Comparison of ENCODE assay signal across 8 cellular contexts in the genomic region with DNA sequence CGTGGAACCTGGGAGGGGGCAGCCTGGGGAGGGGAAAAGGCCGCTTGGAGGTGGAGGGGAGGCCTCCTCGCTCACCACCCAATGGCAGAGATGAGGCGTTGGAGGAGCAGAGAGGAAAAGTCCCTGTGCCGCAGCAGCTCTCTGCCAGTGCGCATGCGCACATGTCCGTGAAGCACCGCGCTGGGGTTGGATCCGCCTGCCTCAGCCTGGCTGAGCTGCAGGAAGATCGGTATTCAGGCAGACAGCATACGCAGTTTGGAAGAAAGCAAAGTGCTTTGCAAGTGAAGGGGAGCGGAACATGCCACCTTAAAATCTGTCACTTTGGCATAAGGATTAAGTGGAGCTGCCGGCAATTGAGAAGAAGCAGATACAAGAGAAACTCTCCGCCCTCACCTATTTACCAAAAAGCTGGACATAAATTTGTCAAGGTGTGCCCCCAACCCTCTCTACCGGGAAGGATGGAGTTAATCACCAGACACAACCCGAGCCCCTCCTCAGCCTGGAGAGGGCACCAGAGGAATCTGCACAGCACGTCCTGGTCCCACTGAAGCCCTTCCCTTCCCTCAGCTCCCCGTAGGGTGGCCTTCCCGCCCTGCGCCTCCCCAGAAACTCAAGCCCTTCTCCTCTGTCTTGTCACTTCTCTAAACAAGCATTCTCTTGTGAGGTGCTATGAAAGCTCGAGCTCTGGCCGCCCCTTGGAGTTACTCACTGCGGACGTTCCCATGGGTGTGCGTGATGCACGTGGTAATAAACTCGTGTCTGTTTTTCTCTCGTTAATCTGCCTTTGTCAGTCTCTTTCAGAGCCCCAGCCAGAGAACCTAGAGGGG. TPM values are rescaled to one million over a fixed set of nuclear protein-coding genes. Genes with fewer than 3 reads are reported as not detected.
A peak's percentile ranks its signal among the peaks of the same experiment; 100 is the strongest.
DNase-seq lines count a peak whose midpoint lies in the region; ATAC-seq and TF ChIP-seq lines count a peak whose summit lies in the region.

No MANE protein-coding gene starts in this region.

- intact Hi-C loops in cardiac septum (cut with DNase I): loop anchor here (10.0 kb wide), 2 partner anchors 96 to 1064 kb away; partner anchors contain the start of gene DEPP1

- H3K27me3 ChIP-seq in BLaER1 treated with 17β-estradiol and CSF1 and Interleukin-3, amounts not matched to agents 10 nM and 100 nM: peaks cover 0 to 5% (median 0%) of the 10 kb centered on the region in 11 experiments; a peak in 2 of 22 replicates
- peaks cover 7% of the 10 kb centered on the region for H3K27me3 ChIP-seq in osteoblast (ENCODE audit: insufficient read depth, low read length)

- peak overlapping the region; percentile 74 to 93 (median 87) for H3K4me2 ChIP-seq in BLaER1 treated with 17β-estradiol and CSF1 and Interleukin-3, amounts not matched to agents 10 nM and 100 nM
- H3K4me2 ChIP-seq in osteoblast (ENCODE audit: insufficient read depth, low read length): peak overlapping the region; percentile 99

- no peaks in the 10 kb centered on the region for H3K79me2 ChIP-seq in osteoblast (ENCODE audit: insufficient read depth, low read length)

- H3K4me1 Mint-ChIP-seq in activated naive CD8-positive, alpha-beta T cell treated with anti-CD3 and anti-CD28 coated beads, Interleukin-2, amount 50 U/mL, for 24 hours: peaks cover 10% of the 10 kb centered on the region

- ATAC-seq in activated naive CD8-positive, alpha-beta T cell treated with anti-CD3 and anti-CD28 coated beads, Interleukin-2, amount 50 U/mL, for 24 hours: peak; percentile 75

- peak overlapping the region; percentile 40 to 59 (median 50) for H3K4me3 ChIP-seq in BLaER1 treated with 17β-estradiol and CSF1 and Interleukin-3, amounts not matched to agents 10 nM and 100 nM
- H3K4me3 ChIP-seq in LNCaP clone FGC (ENCODE audit: low read depth, low read length) (peak overlapping the region; percentile 28), osteoblast (ENCODE audit: insufficient read depth, low read length) (peak overlapping the region; percentile 69)

- H3K9ac ChIP-seq in BLaER1 treated with 17β-estradiol and CSF1 and Interleukin-3, amounts not matched to agents 10 nM and 100 nM: peak overlapping the region; percentile 27 to 65 (median 53); a peak in 20 of 22 replicates

- no peaks in the 10 kb centered on the region for H3K36me3 Mint-ChIP-seq in activated naive CD8-positive, alpha-beta T cell treated with anti-CD3 and anti-CD28 coated beads, Interleukin-2, amount 50 U/mL, for 24 hours (ENCODE audit: low read depth)

- H3K27ac ChIP-seq in BLaER1 treated with 17β-estradiol and CSF1 and Interleukin-3, amounts not matched to agents 10 nM and 100 nM: peak overlapping the region in 6 of 11 experiments; percentile 5 to 27 (median 16); a peak in 8 of 22 replicates
- H3K27ac ChIP-seq in osteoblast (ENCODE audit: low read depth, low read length): peak overlapping the region; percentile 24

- peaks cover 30 to 49% (median 43%) of the 10 kb centered on the region in 10 experiments for H3K4me1 ChIP-seq in BLaER1 treated with 17β-estradiol and CSF1 and Interleukin-3, amounts not matched to agents 10 nM and 100 nM
- peaks cover 14% of the 10 kb centered on the region for H3K4me1 ChIP-seq in osteoblast (ENCODE audit: insufficient read depth, low read length)

- no peaks in the 10 kb centered on the region for H3K36me3 ChIP-seq in BLaER1 treated with 17β-estradiol and CSF1 and Interleukin-3, amounts not matched to agents 10 nM and 100 nM
- H3K36me3 ChIP-seq in osteoblast (ENCODE audit: insufficient read depth, low read length): no peaks in the 10 kb centered on the region

- peaks cover 15% of the 10 kb centered on the region for H3K27me3 Mint-ChIP-seq in activated naive CD8-positive, alpha-beta T cell treated with anti-CD3 and anti-CD28 coated beads, Interleukin-2, amount 50 U/mL, for 24 hours

- H4K20me1 ChIP-seq in BLaER1 treated with 17β-estradiol and CSF1 and Interleukin-3, amounts not matched to agents 10 nM and 100 nM: no peaks in the 10 kb centered on the region
- H4K20me1 ChIP-seq in osteoblast (ENCODE audit: insufficient read depth, low read length): no peaks in the 10 kb centered on the region

- DNase-seq in GM20000 (ENCODE audit: low spot score) (peak; percentile 81), LNCaP clone FGC (ENCODE audit: low read depth) (peak; percentile 43), T follicular helper cell (ENCODE audit: low read depth) (peak; percentile 60), cardiac septum (ENCODE audit: low spot score) (peak; percentile 94), osteoblast (ENCODE audit: insufficient read length, low spot score, missing footprints) (peak; percentile 97), superior temporal gyrus (ENCODE audit: extremely low spot score) (peak; percentile 93)
- peak; percentile 77 for DNase-seq in activated naive CD8-positive, alpha-beta T cell treated with anti-CD3 and anti-CD28 coated beads, Interleukin-2, amount 50 U/mL, for 24 hours

- no peaks in the 10 kb centered on the region for H3K9me3 Mint-ChIP-seq in activated naive CD8-positive, alpha-beta T cell treated with anti-CD3 and anti-CD28 coated beads, Interleukin-2, amount 50 U/mL, for 24 hours

- peak overlapping the region; percentile 63 for H3K27ac Mint-ChIP-seq in activated naive CD8-positive, alpha-beta T cell treated with anti-CD3 and anti-CD28 coated beads, Interleukin-2, amount 50 U/mL, for 24 hours

- no peak for TF ChIP-seq CTCF in GM20000 (IDR thresholded peaks at IDR 0.05; ENCODE audit: extremely low read depth, missing control alignments)
- no peak for TF ChIP-seq CTCF in LNCaP clone FGC (IDR thresholded peaks at IDR 0.05; ENCODE audit: control insufficient read depth, extremely low read depth, insufficient read depth)
- TF ChIP-seq CTCF in osteoblast (IDR thresholded peaks at IDR 0.05; ENCODE audit: extremely low read depth, low read depth, low read length): no peak

- peak overlapping the region; percentile 97 for H2AFZ ChIP-seq in osteoblast (ENCODE audit: low read length)

- no peaks in the 10 kb centered on the region for H3K9me3 ChIP-seq in BLaER1 treated with 17β-estradiol and CSF1 and Interleukin-3, amounts not matched to agents 10 nM and 100 nM (replicated peaks in 1 of 11)
- no peaks in the 10 kb centered on the region for H3K9me3 ChIP-seq in osteoblast (ENCODE audit: low read depth, low read length)

- H3K4me3 Mint-ChIP-seq in activated naive CD8-positive, alpha-beta T cell treated with anti-CD3 and anti-CD28 coated beads, Interleukin-2, amount 50 U/mL, for 24 hours: peak overlapping the region; percentile 82

RNA-seq across cellular contexts. Expression of gene TMEM72, which starts 32.2 kb away (rescaled TPM):
- not detected for total RNA-seq in cardiac septum
- not detected in 2 replicates for total RNA-seq in osteoblast

Comparison
In these comparisons a context has a peak if more than half of its experiments do, and no peak if none do; other contexts are left out.
1. Peak in every context shown above with its lines: DNase-seq, ATAC-seq, H3K4me3 ChIP-seq and H3K27ac ChIP-seq.
2. DNase-seq: peak in every context shown above with its lines; median percentile 97 in osteoblast; 94 in cardiac septum; 93 in superior temporal gyrus; 81 in GM20000; 77 in activated naive CD8-positive, alpha-beta T cell treated with anti-CD3 and anti-CD28 coated beads, Interleukin-2, amount 50 U/mL, for 24 hours; 60 in T follicular helper cell; 43 in LNCaP clone FGC.